28 cellular contexts compared by ENCODE assay signal in the genomic region with DNA sequence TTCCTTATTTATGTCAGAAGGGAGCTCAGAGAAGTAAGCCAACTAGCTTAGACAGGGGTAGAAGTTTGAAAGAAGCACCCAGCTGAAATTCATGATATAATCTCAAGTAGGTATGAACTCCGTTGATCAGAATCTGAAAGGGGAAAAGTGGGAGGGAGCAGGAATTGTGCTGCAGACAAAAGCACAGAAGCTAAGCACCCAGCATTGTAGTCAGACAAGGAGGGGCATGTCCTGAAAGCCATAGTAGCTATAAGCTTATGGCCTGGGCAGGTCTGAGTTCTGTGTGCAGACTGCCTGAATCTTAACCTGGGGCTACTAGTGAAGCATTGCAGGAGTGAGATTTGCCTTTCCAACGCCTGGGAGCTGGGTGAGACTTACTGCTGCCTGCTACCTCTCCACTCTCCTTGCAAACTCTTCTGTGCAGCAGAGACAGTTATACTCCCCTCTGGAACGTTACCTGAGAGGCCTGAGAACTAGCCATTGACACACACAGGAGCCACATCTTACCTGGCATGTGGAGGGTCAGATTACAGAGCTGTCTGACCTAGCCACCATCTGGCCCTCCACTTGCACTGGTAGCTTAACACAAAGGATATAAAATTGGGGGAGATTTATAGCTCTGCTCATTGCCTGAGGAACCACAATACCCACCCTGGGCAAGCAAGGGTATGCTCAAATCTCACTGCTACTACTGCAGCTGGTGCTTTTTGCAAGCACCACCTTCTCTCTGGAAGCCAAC. TPM values are rescaled to one million over a fixed set of nuclear protein-coding genes. Genes with fewer than 3 reads are reported as not detected.
"Had no signal": no experiment of that assay in that cellular context is flagged by ENCODE, and none has a peak within 500 bp of the region (broad histone marks: within the 10 kb centered on the region; RNA-seq: fewer than 3 reads in every experiment).

No MANE protein-coding gene starts in this region.

- H3K27me3 ChIP-seq: body of pancreas, cardiac muscle cell, heart right ventricle, uterus had no signal

- H3K9me3 ChIP-seq: body of pancreas, heart right ventricle, lower lobe of right lung, uterus had no signal

- H3K4me1 ChIP-seq: body of pancreas, heart right ventricle, lower lobe of right lung, uterus had no signal

- H3K36me3 ChIP-seq: cardiac muscle cell, heart right ventricle, lower lobe of right lung, uterus had no signal

- H3K27ac ChIP-seq: body of pancreas, cardiac muscle cell, epithelial cell of prostate, heart right ventricle, lower lobe of right lung, uterus had no signal

- H3K4me3 ChIP-seq: body of pancreas, cardiac muscle cell, heart right ventricle, lower lobe of right lung, uterus had no signal

- DNase-seq: activated CD4-positive, alpha-beta T cell treated with anti-CD3 and anti-CD28 coated beads, Interleukin-2, amount 50 U/mL, for 48 hours; activated naive CD4-positive, alpha-beta T cell treated with anti-CD3 and anti-CD28 coated beads, Interleukin-2, amount 50 U/mL, for 16 hours; activated naive CD8-positive, alpha-beta T cell treated with anti-CD3 and anti-CD28 coated beads, Interleukin-2, amount 50 U/mL, for 24 hours; activated T-cell treated with anti-CD3 and anti-CD28 coated beads, Interleukin-2, amount 50 U/mL, for 48 hours; body of pancreas; cortex of kidney; endodermal cell; heart right ventricle; kidney; lower lobe of right lung; naive B cell; occipital lobe; stimulated activated CD4-positive, alpha-beta T cell treated with anti-CD3 and anti-CD28 coated beads, Interleukin-2, amount 100 ng/mL, for 48 hours; stimulated activated CD8-positive, alpha-beta memory T cell treated with anti-CD3 and anti-CD28 coated beads, Interleukin-4, amount 100 ng/mL, for 48 hours; stimulated activated naive B cell treated with anti-CD40 and anti-IgM and Interleukin-4, amounts not matched to agents 10 μg/mL and 1 μg/mL and 100 μg/mL, for 72 hours; trophoblast cell; uterus had no signal

RNA-seq across cellular contexts. Expression of gene CYLC2, which starts 9.8 kb away (rescaled TPM):
- total RNA-seq: activated CD8-positive, alpha-beta memory T cell treated with anti-CD3 and anti-CD28 coated beads for 36 hours; body of pancreas; cardiac muscle cell; cerebellum; endodermal cell; fibroblast of villous mesenchyme; heart right ventricle; kidney; left lobe of liver; lower lobe of right lung; mesenteric fat pad; mucosa of gallbladder; occipital lobe; renal cortical epithelial cell; temporal lobe; uterus had no signal
- polyA plus RNA-seq: cardiac muscle cell, heart right ventricle, neural cell had no signal
